ENCODE assay signal across 19 cellular contexts in the genomic region with DNA sequence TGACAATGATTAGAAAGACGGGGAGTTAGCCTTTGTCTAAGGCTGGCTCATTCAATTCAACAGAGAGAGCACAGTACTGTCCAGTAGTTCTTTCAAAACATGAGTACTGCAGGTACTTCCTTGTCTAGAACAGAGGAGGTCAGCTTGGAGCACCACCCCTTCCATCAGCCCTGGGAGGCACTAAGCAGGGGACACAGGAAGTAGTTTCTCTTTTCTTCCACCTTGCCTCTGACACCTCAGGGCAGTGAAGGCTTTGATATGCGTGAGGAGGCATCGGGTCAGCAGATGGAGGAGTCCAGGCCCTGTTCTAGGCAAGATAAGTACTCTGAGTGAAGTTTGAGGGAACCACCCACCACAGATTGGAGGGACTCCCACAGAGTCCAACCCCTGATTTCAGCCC. TPM values are rescaled to one million over a fixed set of nuclear protein-coding genes. Genes with fewer than 3 reads are reported as not detected.
DNase-seq lines count a peak whose midpoint lies in the region; ATAC-seq, FAIRE-seq and TF ChIP-seq lines count a peak whose summit lies in the region.
"Had no signal": no experiment of that assay in that cellular context is flagged by ENCODE, and none has a peak within 500 bp of the region (broad histone marks: within the 10 kb centered on the region; RNA-seq: fewer than 3 reads in every experiment).

No MANE protein-coding gene starts in this region.

- H3K4me1 ChIP-seq in OCI-LY3 (ENCODE audit: low read length) (no peaks in the 10 kb centered on the region), H1 (replicated peaks in 1 of 4; ENCODE audit: control insufficient read depth in 3 of 4, insufficient read depth in 4 of 4, low read length in 3 of 4) (no peaks in the 10 kb centered on the region; a peak in 1 of 7 replicates), lower lobe of right lung (no peaks in the 10 kb centered on the region)
- H3K4me1 ChIP-seq: A549, BLaER1 had no signal

- peak overlapping the region; percentile 25; the same call in 1 of the 2 replicates for H4K8ac ChIP-seq in H1 (ENCODE audit: extremely low read depth, insufficient read depth, low read length)

- H3K27me3 ChIP-seq in OCI-LY3 (ENCODE audit: low read depth, low read length) (no peaks in the 10 kb centered on the region), H1 (replicated peaks in 1 of 4; ENCODE audit: control insufficient read depth in 3 of 4, extremely low read depth in 1 of 4, insufficient read depth in 3 of 4, low read length in 3 of 4) (no peaks in the 10 kb centered on the region), lower lobe of right lung (ENCODE audit: low read depth) (no peaks in the 10 kb centered on the region)

- H2BK5ac ChIP-seq in H1 (ENCODE audit: low read depth, low read length): no peak overlapping the region

- POLR2A ChIA-PET in H1 (lab: Charles Lee; ENCODE audit: partially characterized antibody): no interaction called here

- H2BK15ac ChIP-seq in H1 (ENCODE audit: low read length): no peak overlapping the region

- H3K18ac ChIP-seq in H1 (ENCODE audit: extremely low read depth, low read length): no peak overlapping the region

- no peak overlapping the region for H4K91ac ChIP-seq in H1 (replicated peaks; ENCODE audit: insufficient read length, low read length)

- DNase-seq in DMS53 (lab: John Stamatoyannopoulos, UW) (peak; percentile 9), DMS53 treated with DMSO at 0.1 percent for 48 hours (lab: John Stamatoyannopoulos, UW; ENCODE audit: unreplicated experiment) (no peak), H1 (ENCODE audit: low read depth in 1 of 2, low spot score in 2 of 2) (no peak), lower lobe of right lung (no peak), GOT3 (lab: John Stamatoyannopoulos, UW) (no peak), NCI-H748 treated with DMSO at 0.1 percent for 48 hours (lab: John Stamatoyannopoulos, UW) (no peak)
- DNase-seq: Calu3; CD8-positive, alpha-beta T cell; GF-D8; H7; HFFc6; IMR-90 had no signal

- no peak for TF ChIP-seq POLR2A in H1 (IDR thresholded peaks at IDR 0.05; ENCODE audit: control extremely low read depth in 1 of 2, low read depth in 2 of 2, low read length in 2 of 2)

- intact Hi-C loops in lower lobe of right lung (cut with DNase I): no loop called here

- no peak for FAIRE-seq in H1 (lab: Jason Lieb, UNC)
- FAIRE-seq: A549, HTR-8/SVneo, K562 had no signal

- H3K27ac ChIP-seq in OCI-LY3 (ENCODE audit: low read length) (no peak overlapping the region), H1 (ENCODE audit: low read depth, low read length) (no peak overlapping the region), lower lobe of right lung (no peak overlapping the region)
- H3K27ac ChIP-seq: 22Rv1, A549, BLaER1 had no signal

- H3K14ac ChIP-seq in H1 (ENCODE audit: insufficient read length): no peak overlapping the region

- H2AFZ ChIP-seq in OCI-LY3 (ENCODE audit: low read depth, low read length) (peak overlapping the region; percentile 70), H1 (ENCODE audit: low read length) (no peak overlapping the region)

- H3K4me3 ChIP-seq in OCI-LY3 (ENCODE audit: low read length) (no peak overlapping the region), H1 (ENCODE audit: extremely low read depth in 1 of 4, insufficient read depth in 2 of 4, low read depth in 3 of 4, low read length in 4 of 4) (no peak overlapping the region), lower lobe of right lung (no peak overlapping the region)
- H3K4me3 ChIP-seq: A549, BLaER1, K562 had no signal

- no peak overlapping the region for H3K23ac ChIP-seq in H1 (ENCODE audit: insufficient read length)

- no peaks in the 10 kb centered on the region for H3K79me1 ChIP-seq in H1 (ENCODE audit: low read depth, low read length)

- H4K20me1 ChIP-seq in OCI-LY3 (ENCODE audit: insufficient read depth, low read length) (no peaks in the 10 kb centered on the region), H1 (replicated peaks in 1 of 2; ENCODE audit: control insufficient read depth in 1 of 2, insufficient read depth in 2 of 2, low read length in 2 of 2) (no peaks in the 10 kb centered on the region)
- H4K20me1 ChIP-seq: BLaER1 had no signal

- H3K4ac ChIP-seq in H1 (replicated peaks; ENCODE audit: insufficient read length, low read depth, low read length): no peak overlapping the region

- H2BK20ac ChIP-seq in H1 (ENCODE audit: low read length): no peak overlapping the region

- H3K4me2 ChIP-seq in OCI-LY3 (ENCODE audit: low read length) (no peak overlapping the region), H1 (ENCODE audit: insufficient read depth in 1 of 2, low read depth in 2 of 2, low read length in 2 of 2) (no peak overlapping the region)
- H3K4me2 ChIP-seq: A549, BLaER1 had no signal

- TF ChIP-seq CTCF in OCI-LY3 (IDR thresholded peaks at IDR 0.05; ENCODE audit: low read depth, low read length) (no peak), H1 (IDR thresholded peaks at IDR 0.05; ENCODE audit: control extremely low read depth in 1 of 3, insufficient read depth in 1 of 3, low read depth in 1 of 3, low read length in 3 of 3) (no peak), lower lobe of right lung (IDR thresholded peaks at IDR 0.05) (no peak)

- CTCF ChIA-PET in H1 (lab: Charles Lee; ENCODE audit: partially characterized antibody): no interaction called here

- H2AK5ac ChIP-seq in H1 (ENCODE audit: low read depth, low read length): no peak overlapping the region

- no peak for TF ChIP-seq EP300 in H1 (IDR thresholded peaks at IDR 0.05; ENCODE audit: borderline replicate concordance in 1 of 2, low read depth in 2 of 2, low read length in 2 of 2)

- no peak overlapping the region for H2BK12ac ChIP-seq in H1 (ENCODE audit: low read depth, low read length)

- WGBS in H1 (ENCODE audit: extremely low coverage in 1 of 2, insufficient coverage in 1 of 2, insufficient read length in 1 of 2, insufficient replicate concordance in 2 of 2, low coverage in 1 of 2, low lambda C conversion rate in 2 of 2, missing lambda C conversion rate in 1 of 2), 2 experiments: 92% methylated on average over 2 of the region's 3 CpGs; no CpG with 5 or more reads in 1 of the 2 experiments

- no peaks in the 10 kb centered on the region for H3K9me3 ChIP-seq in OCI-LY3 (ENCODE audit: insufficient read depth, low read length)
- H3K9me3 ChIP-seq in H1 (ENCODE audit: insufficient read depth in 2 of 2, low read depth in 1 of 2, low read length in 1 of 2): no peaks in the 10 kb centered on the region
- H3K9me3 ChIP-seq in lower lobe of right lung: no peaks in the 10 kb centered on the region
- H3K9me3 ChIP-seq: A549, BLaER1 had no signal

- H3K9ac ChIP-seq in OCI-LY3 (ENCODE audit: low read length) (no peak overlapping the region), H1 (replicated peaks in 1 of 4; ENCODE audit: extremely low read depth in 1 of 4, low read depth in 3 of 4, low read length in 3 of 4) (no peak overlapping the region)
- H3K9ac ChIP-seq: BLaER1 had no signal

- H3K23me2 ChIP-seq in H1 (ENCODE audit: low read depth, low read length): no peaks in the 10 kb centered on the region

- H3K79me2 ChIP-seq in OCI-LY3 (ENCODE audit: low read length) (no peaks in the 10 kb centered on the region), H1 (ENCODE audit: control insufficient read depth in 1 of 2, insufficient read depth in 2 of 2, low read length in 2 of 2) (no peaks in the 10 kb centered on the region)

- TF ChIP-seq RAD21 in H1 (IDR thresholded peaks at IDR 0.05 in 1 of 2, conservative IDR thresholded peaks at IDR 0.05 in 1 of 2; ENCODE audit: low read depth in 2 of 2, low read length in 2 of 2): no peak

- H4K5ac ChIP-seq in H1 (ENCODE audit: insufficient read length, low read depth, low read length): no peak overlapping the region

- no peak for ATAC-seq in lower lobe of right lung
- ATAC-seq: A549; CD8-positive, alpha-beta T cell; HCT116; K562 had no signal

- H3K36me3 ChIP-seq in OCI-LY3 (replicated peaks; ENCODE audit: low read depth, low read length): no peaks in the 10 kb centered on the region
- H3K36me3 ChIP-seq in H1 (ENCODE audit: control insufficient read depth in 2 of 4, insufficient read depth in 4 of 4, low read length in 3 of 4): no peaks in the 10 kb centered on the region
- no peaks in the 10 kb centered on the region for H3K36me3 ChIP-seq in lower lobe of right lung
- H3K36me3 ChIP-seq: BLaER1 had no signal

- H2BK120ac ChIP-seq in H1 (replicated peaks; ENCODE audit: low read depth, low read length): no peak overlapping the region

- H3K56ac ChIP-seq in H1 (replicated peaks; ENCODE audit: insufficient read length, low read depth, low read length): no peak overlapping the region

TF ChIP-seq in H1, 55 proteins besides CTCF, POLR2A, EP300 and RAD21:
- no peak for TF ChIP-seq NANOG (IDR thresholded peaks at IDR 0.05; ENCODE audit: insufficient read depth, low read depth, low read length, poor library complexity, severe bottlenecking)
- no peak for TF ChIP-seq SP2 (IDR thresholded peaks at IDR 0.05; ENCODE audit: low read length)
- TF ChIP-seq TAF7 (optimal IDR thresholded peaks at IDR 0.05; ENCODE audit: borderline replicate concordance, low read depth, low read length): no peak
- no peak for TF ChIP-seq BRCA1 (IDR thresholded peaks at IDR 0.05; ENCODE audit: low read depth, low read length)
- TF ChIP-seq ASH2L (IDR thresholded peaks at IDR 0.05; ENCODE audit: low read length): no peak
- TF ChIP-seq SUZ12 (IDR thresholded peaks at IDR 0.05; ENCODE audit: low read length): no peak
- TF ChIP-seq RFX5 (IDR thresholded peaks at IDR 0.05; ENCODE audit: borderline replicate concordance, low read depth, low read length): no peak
- no peak for TF ChIP-seq BACH1 (IDR thresholded peaks at IDR 0.05; ENCODE audit: low read length)
- TF ChIP-seq GTF2F1 (IDR thresholded peaks at IDR 0.05; ENCODE audit: borderline replicate concordance, low read depth, low read length): no peak
- TF ChIP-seq GABPA (IDR thresholded peaks at IDR 0.05; ENCODE audit: borderline replicate concordance, insufficient read depth, low read length): no peak
- no peak for TF ChIP-seq TCF12 (IDR thresholded peaks at IDR 0.05; ENCODE audit: low read depth, low read length)
- TF ChIP-seq CBX8 (IDR thresholded peaks at IDR 0.05; ENCODE audit: borderline replicate concordance, low read depth, low read length): no peak
- TF ChIP-seq TAF1 (IDR thresholded peaks at IDR 0.05; ENCODE audit: low read depth, low read length): no peak
- TF ChIP-seq HDAC6 (IDR thresholded peaks at IDR 0.05; ENCODE audit: low read depth, low read length): no peak
- TF ChIP-seq RBBP5 (IDR thresholded peaks at IDR 0.05; ENCODE audit: borderline replicate concordance, low read depth, low read length): no peak

RNA-seq across cellular contexts. Expression of a gene that starts 33.1 kb away (rescaled TPM):
- not detected in 2 replicates for total RNA-seq in H1 (2021; fragmentation: NEBNext Ultra II Directional; extraction: Animal tissue kit (Norgen Biotek cat#: 25700))
- not detected in 2 replicates for polyA plus RNA-seq in H1 (2011; rRNA removed)
- polyA plus RNA-seq in H1 (2011; cell fraction: cytosol; rRNA removed): not detected
- polyA plus RNA-seq in H1 (2011; cell fraction: nucleus; rRNA removed): not detected
- polyA plus RNA-seq in H1 (2012, experiment 1 of 2): not detected in 4 replicates
- polyA plus RNA-seq in H1 (2012, experiment 2 of 2): not detected
- polyA plus RNA-seq in H1 (2013, experiment 1 of 2): not detected
- polyA plus RNA-seq in H1 (2013, experiment 2 of 2): not detected
- polyA minus RNA-seq in H1 (2011; rRNA and poly(A)+ RNA removed): not detected in 2 replicates
- polyA minus RNA-seq in H1 (2011; cell fraction: cytosol; rRNA and poly(A)+ RNA removed): not detected
- not detected for polyA minus RNA-seq in H1 (2011; cell fraction: nucleus; rRNA and poly(A)+ RNA removed)
- total RNA-seq in lower lobe of right lung: not detected
- total RNA-seq: Calu3; CD8-positive, alpha-beta T cell; H7; HFFc6; IMR-90 had no signal
- polyA plus RNA-seq: A549, IMR-90 had no signal
